1 cellular context compared by ENCODE assay signal in genomic region chr2:27353762-27354596, GRCh38.
TF ChIP-seq lines count a peak whose summit lies in the region.

No MANE protein-coding gene starts in this region.

TF ChIP-seq in HCT116, 20 proteins besides CTCF, POLR2A, EP300 and RAD21 (continued from another document):
- TF ChIP-seq REST (IDR thresholded peaks at IDR 0.05; ENCODE audit: low read depth) (no peak), ELF1 (IDR thresholded peaks at IDR 0.05; ENCODE audit: borderline replicate concordance, low read depth) (no peak), TCF7L2 (IDR thresholded peaks at IDR 0.05; ENCODE audit: borderline replicate concordance, extremely low read depth, insufficient read depth, insufficient read length) (no peak), ZNF274 (IDR thresholded peaks at IDR 0.05; ENCODE audit: low read depth, low read length) (no peak), ZFX (IDR thresholded peaks at IDR 0.05) (no peak), SP1 (IDR thresholded peaks at IDR 0.05; ENCODE audit: low read depth) (no peak), ZBTB33 (IDR thresholded peaks at IDR 0.05; ENCODE audit: extremely low read depth, insufficient replicate concordance, low read length) (no peak), SRF (IDR thresholded peaks at IDR 0.05; ENCODE audit: low read depth) (no peak), POLR2AphosphoS5 (IDR thresholded peaks at IDR 0.05; ENCODE audit: low read depth, low read length) (no peak), ATF3 (IDR thresholded peaks at IDR 0.05) (no peak), EGR1 (IDR thresholded peaks at IDR 0.05; ENCODE audit: low read depth) (no peak), CEBPB (IDR thresholded peaks at IDR 0.05; ENCODE audit: low read depth) (no peak)
